Comparison of ENCODE assay signal across 9 cellular contexts in the genomic region with DNA sequence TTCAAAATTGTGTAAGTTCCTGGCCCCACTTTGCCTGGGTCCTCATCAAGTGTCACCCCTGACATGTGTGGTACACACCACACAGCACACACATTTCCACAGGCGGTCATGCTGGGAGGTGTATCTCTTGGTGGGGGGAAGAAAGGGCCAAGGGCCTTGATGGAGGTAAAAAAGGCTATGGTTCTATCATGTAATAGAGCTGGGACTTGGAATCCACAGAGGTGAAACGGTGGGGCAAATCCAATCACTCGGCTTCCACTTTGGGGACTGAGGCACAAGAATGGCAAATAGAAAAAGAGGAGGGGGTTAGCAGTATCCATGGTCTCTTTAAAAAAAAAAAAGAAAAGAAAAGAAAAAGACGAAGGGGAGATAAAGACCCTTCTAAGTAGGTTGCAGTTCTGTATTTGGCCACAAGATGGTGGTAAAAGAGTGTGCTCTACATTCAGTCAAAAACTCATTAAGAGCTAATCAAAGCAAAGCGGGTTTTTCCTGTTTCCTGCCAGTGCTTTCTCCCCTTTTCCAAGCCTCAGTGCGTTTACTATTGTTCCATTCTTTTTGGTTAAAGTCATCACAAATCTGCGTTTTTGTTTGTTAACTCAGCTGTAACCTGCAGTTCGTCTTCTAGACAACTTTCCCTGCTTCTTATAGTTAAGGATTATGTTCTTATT. TPM values are rescaled to one million over a fixed set of nuclear protein-coding genes. Genes with fewer than 3 reads are reported as not detected.
DNase-seq lines count a peak whose midpoint lies in the region; ATAC-seq and TF ChIP-seq lines count a peak whose summit lies in the region.
"Had no signal": no experiment of that assay in that cellular context is flagged by ENCODE, and none has a peak within 500 bp of the region (broad histone marks: within the 10 kb centered on the region; RNA-seq: fewer than 3 reads in every experiment).

No MANE protein-coding gene starts in this region.

- no peaks in the 10 kb centered on the region for H3K9me2 ChIP-seq in MM.1S (replicated peaks; ENCODE audit: insufficient read depth, low read length)
- no peaks in the 10 kb centered on the region for H3K9me2 ChIP-seq in SU-DHL-6 (replicated peaks; ENCODE audit: insufficient read depth, low read length)

- H3K27me3 Mint-ChIP-seq in nephron (ENCODE audit: low read depth) = peaks cover 4% of the 10 kb centered on the region

- no peaks in the 10 kb centered on the region for H3K36me3 ChIP-seq in MM.1S (replicated peaks; ENCODE audit: insufficient read depth, low read length)
- H3K36me3 ChIP-seq in SU-DHL-6 (ENCODE audit: low read length) = no peaks in the 10 kb centered on the region
- no peaks in the 10 kb centered on the region for H3K36me3 ChIP-seq in fibroblast of lung (ENCODE audit: control insufficient read depth, insufficient read depth, low read length)
- H3K36me3 ChIP-seq in effector memory CD4-positive, alpha-beta T cell (ENCODE audit: control insufficient read depth, insufficient read depth, low read length) = no peaks in the 10 kb centered on the region

- no peak overlapping the region for H3K4me2 ChIP-seq in MM.1S (ENCODE audit: low read depth, low read length)
- no peak overlapping the region for H3K4me2 ChIP-seq in SU-DHL-6 (ENCODE audit: low read depth, low read length, poor library complexity, severe bottlenecking)
- no peak overlapping the region for H3K4me2 ChIP-seq in fibroblast of lung (ENCODE audit: extremely low read depth, insufficient read depth, low read length)

- H3K9ac ChIP-seq in MM.1S (ENCODE audit: low read length) = no peak overlapping the region
- no peak overlapping the region for H3K9ac ChIP-seq in SU-DHL-6 (ENCODE audit: low read length)
- H3K9ac ChIP-seq in fibroblast of lung (ENCODE audit: insufficient read depth, low read length) = no peak overlapping the region

- DNase-seq in NCI-H2171 treated with DMSO at 0.1 percent for 48 hours (lab: John Stamatoyannopoulos, UW) (peak; percentile 55), NCI-H2171 (lab: John Stamatoyannopoulos, UW) (no peak), MM.1S (peak; percentile 26), fibroblast of lung (ENCODE audit: low read depth in 2 of 2) (peak; percentile 51 to 64)
- no peak for DNase-seq in effector memory CD4-positive, alpha-beta T cell

- H3K27me3 ChIP-seq in MM.1S (replicated peaks; ENCODE audit: insufficient read depth, low read length) = no peaks in the 10 kb centered on the region
- H3K27me3 ChIP-seq in SU-DHL-6 (ENCODE audit: low read length) = no peaks in the 10 kb centered on the region
- no peaks in the 10 kb centered on the region for H3K27me3 ChIP-seq in fibroblast of lung (ENCODE audit: control insufficient read depth, insufficient read depth, low read length)
- H3K27me3 ChIP-seq in effector memory CD4-positive, alpha-beta T cell (replicated peaks; ENCODE audit: control insufficient read depth, insufficient read depth, low read length, poor library complexity, severe bottlenecking) = no peaks in the 10 kb centered on the region

- peak overlapping the region; percentile 95 for H3K27ac Mint-ChIP-seq in nephron

- H3K27ac ChIP-seq in MM.1S (ENCODE audit: low read length) (no peak overlapping the region), SU-DHL-6 (ENCODE audit: low read depth, low read length) (no peak overlapping the region), fibroblast of lung (ENCODE audit: insufficient read depth, low read length) (no peak overlapping the region)
- no peak overlapping the region for H3K27ac ChIP-seq in effector memory CD4-positive, alpha-beta T cell (ENCODE audit: insufficient read depth, low read length, poor library complexity, severe bottlenecking)

- H3K79me2 ChIP-seq in MM.1S (ENCODE audit: low read length) = no peaks in the 10 kb centered on the region
- H3K79me2 ChIP-seq in SU-DHL-6 (ENCODE audit: insufficient read depth, low read length) = no peaks in the 10 kb centered on the region
- no peaks in the 10 kb centered on the region for H3K79me2 ChIP-seq in fibroblast of lung (ENCODE audit: control insufficient read depth, insufficient read depth, low read length)

- H3K4me3 Mint-ChIP-seq in nephron = peak overlapping the region in 1 of 3 experiments; percentile 44

- H3K4me1 ChIP-seq in MM.1S (ENCODE audit: low read length) (no peaks in the 10 kb centered on the region), fibroblast of lung (ENCODE audit: control insufficient read depth, extremely low read depth, insufficient read depth, low read length) (no peaks in the 10 kb centered on the region)
- peaks cover 7% of the 10 kb centered on the region for H3K4me1 ChIP-seq in effector memory CD4-positive, alpha-beta T cell (ENCODE audit: control insufficient read depth, insufficient read depth, low read length, poor library complexity, severe bottlenecking)

- no peaks in the 10 kb centered on the region for H3K9me3 ChIP-seq in MM.1S (replicated peaks; ENCODE audit: insufficient read depth, low read length)
- no peaks in the 10 kb centered on the region for H3K9me3 ChIP-seq in SU-DHL-6 (ENCODE audit: insufficient read depth, low read length)
- no peaks in the 10 kb centered on the region for H3K9me3 ChIP-seq in fibroblast of lung (ENCODE audit: control insufficient read depth, insufficient read depth, low read depth, low read length)
- H3K9me3 ChIP-seq in effector memory CD4-positive, alpha-beta T cell (ENCODE audit: control insufficient read depth, low read length) = no peaks in the 10 kb centered on the region

- H3K4me1 Mint-ChIP-seq in nephron = peaks cover 33% of the 10 kb centered on the region

- ATAC-seq in GM21367 (IDR thresholded peaks at IDR 0.05; ENCODE audit: unreplicated experiment) = no peak
- ATAC-seq: activated naive CD4-positive, alpha-beta T cell treated with anti-CD3 and anti-CD28 coated beads, Interleukin-2, amount 50 U/mL, for 72 hours had no signal

- H2AFZ ChIP-seq in MM.1S (ENCODE audit: low read length) = no peak overlapping the region
- H2AFZ ChIP-seq in SU-DHL-6 (ENCODE audit: low read depth, low read length, severe bottlenecking) = peak overlapping the region; percentile 30
- H2AFZ ChIP-seq in fibroblast of lung (ENCODE audit: low read length) = no peak overlapping the region

- H3F3A ChIP-seq in MM.1S (ENCODE audit: insufficient read depth, low read length) (no peaks in the 10 kb centered on the region), SU-DHL-6 (ENCODE audit: insufficient read depth) (no peaks in the 10 kb centered on the region)

- no peak overlapping the region for H3K4me3 ChIP-seq in MM.1S (ENCODE audit: low read length)
- no peak overlapping the region for H3K4me3 ChIP-seq in SU-DHL-6 (ENCODE audit: insufficient read depth, low read length, poor library complexity, severe bottlenecking)
- H3K4me3 ChIP-seq in fibroblast of lung (replicated peaks in 1 of 4; ENCODE audit: control extremely low read depth in 1 of 4, insufficient read depth in 1 of 4, low read depth in 3 of 4, low read length in 4 of 4) = no peak overlapping the region
- H3K4me3 ChIP-seq in effector memory CD4-positive, alpha-beta T cell (ENCODE audit: insufficient read depth, low read depth, low read length, poor library complexity, severe bottlenecking) = no peak overlapping the region

- H3K9me3 Mint-ChIP-seq in nephron = no peaks in the 10 kb centered on the region
- H3K9me3 Mint-ChIP-seq: activated naive CD4-positive, alpha-beta T cell treated with anti-CD3 and anti-CD28 coated beads, Interleukin-2, amount 50 U/mL, for 72 hours had no signal

- H3K36me3 Mint-ChIP-seq in nephron (ENCODE audit: low read depth) = no peaks in the 10 kb centered on the region

- TF ChIP-seq CTCF in MM.1S (IDR thresholded peaks at IDR 0.05; ENCODE audit: low read length) = peak; percentile 63
- peak; percentile 20 for TF ChIP-seq CTCF in SU-DHL-6 (IDR thresholded peaks at IDR 0.05; ENCODE audit: insufficient read depth, low read length, poor library complexity, severe bottlenecking)
- peak; percentile 54 to 69 for TF ChIP-seq CTCF in fibroblast of lung (conservative IDR thresholded peaks at IDR 0.05 in 1 of 2, IDR thresholded peaks at IDR 0.05 in 1 of 2; ENCODE audit: low read depth in 1 of 2, low read length in 2 of 2)
- TF ChIP-seq CTCF in nephron (IDR thresholded peaks at IDR 0.05; ENCODE audit: unreplicated experiment in 3 of 3) = peak; percentile 77 to 82 (median 80)

- H4K20me1 ChIP-seq in MM.1S (ENCODE audit: insufficient read depth, low read length) (no peaks in the 10 kb centered on the region), SU-DHL-6 (ENCODE audit: low read depth, low read length) (no peaks in the 10 kb centered on the region), fibroblast of lung (ENCODE audit: control insufficient read depth, extremely low read depth, insufficient read depth, low read length) (no peaks in the 10 kb centered on the region)

RNA-seq across cellular contexts. Expression of a gene that starts 37.0 kb away (rescaled TPM):
- total RNA-seq in fibroblast of lung = 130 and 164 TPM in 2 replicates
- 314 and 510 TPM in 2 replicates for polyA plus RNA-seq in fibroblast of lung
- polyA plus RNA-seq in fibroblast of lung (2012) = 137 and 172 TPM in 2 replicates
- 8.6 and 36.8 TPM in 2 replicates for polyA minus RNA-seq in fibroblast of lung (ENCODE audit: low replicate concordance)

Comparison
In these comparisons a context has a peak if more than half of its experiments do, and no peak if none do; other contexts are left out.
1. DNase-seq: peak in NCI-H2171 treated with DMSO at 0.1 percent for 48 hours (single experiment), MM.1S (single experiment) and fibroblast of lung (2 of 2); none in NCI-H2171 (single experiment) and effector memory CD4-positive, alpha-beta T cell (0 of 3).
2. CTCF ChIP-seq: peak in every context shown above with its lines; median percentile 80 in nephron; 63 in MM.1S; 62 in fibroblast of lung; 20 in SU-DHL-6.